ENCODE assay signal across 19 cellular contexts in genomic region chr4:97038146-97038516, GRCh38.
A peak's percentile ranks its signal among the peaks of the same experiment; 100 is the strongest.
DNase-seq lines count a peak whose midpoint lies in the region; ATAC-seq, FAIRE-seq and TF ChIP-seq lines count a peak whose summit lies in the region.
"Had no signal": no experiment of that assay in that cellular context is flagged by ENCODE, and none has a peak within 500 bp of the region (broad histone marks: within the 10 kb centered on the region; RNA-seq: fewer than 3 reads in every experiment).

No MANE protein-coding gene starts in this region.

- H2AK5ac ChIP-seq in H1 (ENCODE audit: low read depth, low read length), result no peak overlapping the region

- H3K9me3 Mint-ChIP-seq in neural progenitor cell, result peaks cover 2% of the 10 kb centered on the region

- no peak overlapping the region for H3K14ac ChIP-seq in H1 (ENCODE audit: insufficient read length)

- H2BK15ac ChIP-seq in H1 (ENCODE audit: low read length), result no peak overlapping the region

- H2BK12ac ChIP-seq in H1 (ENCODE audit: low read depth, low read length), result peak overlapping the region; percentile 30; the same call in 1 of the 2 replicates

- no peaks in the 10 kb centered on the region for H3K23me2 ChIP-seq in H1 (ENCODE audit: low read depth, low read length)

- no peak overlapping the region for H3K27ac Mint-ChIP-seq in neural progenitor cell
- H3K27ac Mint-ChIP-seq: CD8-positive, alpha-beta memory T cell had no signal

- H3K9ac ChIP-seq in HUES6 (ENCODE audit: low read length), result peak overlapping the region; percentile 57
- no peak overlapping the region; a peak in 1 of 7 replicates for H3K9ac ChIP-seq in H1 (replicated peaks in 1 of 4; ENCODE audit: extremely low read depth in 1 of 4, low read depth in 3 of 4, low read length in 3 of 4)
- no peak overlapping the region for H3K9ac ChIP-seq in neural progenitor cell
- no peak overlapping the region for H3K9ac ChIP-seq in SK-N-SH

- H4K5ac ChIP-seq in H1 (ENCODE audit: insufficient read length, low read depth, low read length), result no peak overlapping the region

- TF ChIP-seq RAD21 in H1 (IDR thresholded peaks at IDR 0.05 in 1 of 2, conservative IDR thresholded peaks at IDR 0.05 in 1 of 2; ENCODE audit: low read depth in 2 of 2, low read length in 2 of 2) (no peak), SK-N-SH (IDR thresholded peaks at IDR 0.05; ENCODE audit: low read length) (no peak)

- no peak overlapping the region for H3K4me3 Mint-ChIP-seq in neural progenitor cell
- H3K4me3 Mint-ChIP-seq: CD8-positive, alpha-beta memory T cell had no signal

- H3K4ac ChIP-seq in H1 (replicated peaks; ENCODE audit: insufficient read length, low read depth, low read length), result no peak overlapping the region

- H3K9me3 ChIP-seq in HUES6 (ENCODE audit: control insufficient read depth, insufficient read depth, low read depth, low read length) (no peaks in the 10 kb centered on the region), H1 (ENCODE audit: insufficient read depth in 2 of 2, low read depth in 1 of 2, low read length in 1 of 2) (no peaks in the 10 kb centered on the region; a peak in 1 of 4 replicates), neural progenitor cell (ENCODE audit: low read depth) (no peaks in the 10 kb centered on the region), SK-N-SH (no peaks in the 10 kb centered on the region)

- WGBS in H1 (ENCODE audit: extremely low coverage in 1 of 2, insufficient coverage in 1 of 2, insufficient read length in 1 of 2, insufficient replicate concordance in 2 of 2, low coverage in 1 of 2, low lambda C conversion rate in 2 of 2, missing lambda C conversion rate in 1 of 2), 2 experiments, result 89% methylated on average over 6 of the region's 9 CpGs; no CpG with 5 or more reads in 1 of the 2 experiments
- 55% methylated on average over 9 of the region's 9 CpGs for WGBS in SK-N-SH (ENCODE audit: low lambda C conversion rate)

- TF ChIP-seq EP300 in H1 (IDR thresholded peaks at IDR 0.05; ENCODE audit: borderline replicate concordance in 1 of 2, low read depth in 2 of 2, low read length in 2 of 2), result no peak
- no peak for TF ChIP-seq EP300 in SK-N-SH (IDR thresholded peaks at IDR 0.05; ENCODE audit: borderline replicate concordance in 1 of 2, low read depth in 1 of 2, low read length in 1 of 2)

- H4K8ac ChIP-seq in H1 (ENCODE audit: extremely low read depth, insufficient read depth, low read length), result peak overlapping the region; percentile 81; the same call in 1 of the 2 replicates

- no peak for TF ChIP-seq CTCF in H1 (IDR thresholded peaks at IDR 0.05; ENCODE audit: control extremely low read depth in 1 of 3, insufficient read depth in 1 of 3, low read depth in 1 of 3, low read length in 3 of 3)
- no peak for TF ChIP-seq CTCF in neural progenitor cell (IDR thresholded peaks at IDR 0.05)
- TF ChIP-seq CTCF in SK-N-SH (IDR thresholded peaks at IDR 0.05), result no peak

- H2BK120ac ChIP-seq in H1 (replicated peaks; ENCODE audit: low read depth, low read length), result no peak overlapping the region

- peaks cover 2% of the 10 kb centered on the region for H3K36me3 Mint-ChIP-seq in neural progenitor cell
- H3K36me3 Mint-ChIP-seq: CD8-positive, alpha-beta memory T cell had no signal

- no peaks in the 10 kb centered on the region for H4K20me1 ChIP-seq in H1 (replicated peaks in 1 of 2; ENCODE audit: control insufficient read depth in 1 of 2, insufficient read depth in 2 of 2, low read length in 2 of 2)
- no peaks in the 10 kb centered on the region for H4K20me1 ChIP-seq in neural progenitor cell (ENCODE audit: low read depth)
- no peaks in the 10 kb centered on the region for H4K20me1 ChIP-seq in SK-N-SH (ENCODE audit: insufficient read depth)

- H3K27ac ChIP-seq in HUES6 (ENCODE audit: low read depth, low read length), result peak overlapping the region; percentile 10; the same call in 1 of the 2 replicates
- H3K27ac ChIP-seq in H1 (ENCODE audit: low read depth, low read length), result no peak overlapping the region
- no peak overlapping the region for H3K27ac ChIP-seq in neural progenitor cell
- no peak overlapping the region for H3K27ac ChIP-seq in SK-N-SH (ENCODE audit: low read depth in 2 of 2, low read length in 1 of 2)
- H3K27ac ChIP-seq: HL-60 had no signal

- H3K36me3 ChIP-seq in HUES6 (ENCODE audit: control insufficient read depth, insufficient read depth, low read length), result no peaks in the 10 kb centered on the region
- no peaks in the 10 kb centered on the region for H3K36me3 ChIP-seq in H1 (ENCODE audit: control insufficient read depth in 2 of 4, insufficient read depth in 4 of 4, low read length in 3 of 4)
- H3K36me3 ChIP-seq in neural progenitor cell, result no peaks in the 10 kb centered on the region
- no peaks in the 10 kb centered on the region for H3K36me3 ChIP-seq in SK-N-SH (replicated peaks in 1 of 2; ENCODE audit: control insufficient read depth in 1 of 2, insufficient read depth in 2 of 2, low read length in 1 of 2)

- 0 out of 2 replicates have a peak overlapping the region, but pooled peaks have one; percentile 29 for H2BK20ac ChIP-seq in H1 (ENCODE audit: low read length)

- ATAC-seq in GM21576 (IDR thresholded peaks at IDR 0.05; ENCODE audit: unreplicated experiment), result no peak
- ATAC-seq: HCT116 had no signal

- H3K18ac ChIP-seq in H1 (ENCODE audit: extremely low read depth, low read length), result no peak overlapping the region

- H3K9me2 ChIP-seq in SK-N-SH, result no peaks in the 10 kb centered on the region

- peak overlapping the region; percentile 44 for H3K4me3 ChIP-seq in HUES6 (ENCODE audit: low read depth, low read length)
- H3K4me3 ChIP-seq in H1 (ENCODE audit: extremely low read depth in 1 of 4, insufficient read depth in 2 of 4, low read depth in 3 of 4, low read length in 4 of 4), result no peak overlapping the region
- no peak overlapping the region for H3K4me3 ChIP-seq in neural progenitor cell
- H3K4me3 ChIP-seq in SK-N-SH (ENCODE audit: low read depth in 2 of 2, low read length in 1 of 2), result no peak overlapping the region

- H3K27me3 Mint-ChIP-seq in neural progenitor cell (ENCODE audit: insufficient read depth, low read depth), result peaks cover 2% of the 10 kb centered on the region
- H3K27me3 Mint-ChIP-seq: CD8-positive, alpha-beta memory T cell had no signal

- H3K4me1 ChIP-seq in HUES6 (ENCODE audit: control insufficient read depth, insufficient read depth, low read length), result peaks cover 11% of the 10 kb centered on the region
- peaks cover 0 to 7% (median 0%) of the 10 kb centered on the region in 4 experiments; a peak in 2 of 7 replicates for H3K4me1 ChIP-seq in H1 (replicated peaks in 1 of 4; ENCODE audit: control insufficient read depth in 3 of 4, insufficient read depth in 4 of 4, low read length in 3 of 4)
- peaks cover 9% of the 10 kb centered on the region for H3K4me1 ChIP-seq in neural progenitor cell
- no peaks in the 10 kb centered on the region for H3K4me1 ChIP-seq in SK-N-SH (ENCODE audit: control insufficient read depth in 1 of 2, insufficient read depth in 2 of 2, low read depth in 1 of 2, low read length in 1 of 2)

- H2AFZ ChIP-seq in H1 (ENCODE audit: low read length) (peak overlapping the region; percentile 95), neural progenitor cell (replicated peaks) (peak overlapping the region; percentile 77), SK-N-SH (ENCODE audit: low read depth) (no peak overlapping the region)

- H3K79me1 ChIP-seq in H1 (ENCODE audit: low read depth, low read length), result no peaks in the 10 kb centered on the region

- no peak for DNase-seq in H1 (ENCODE audit: low read depth in 1 of 2, low spot score in 2 of 2)
- no peak for DNase-seq in neural progenitor cell (ENCODE audit: low spot score)
- no peak for DNase-seq in stimulated activated CD4-positive, alpha-beta T cell treated with anti-CD3 and anti-CD28 coated beads, Interleukin-4, amount 100 ng/mL, for 1 hour
- no peak for DNase-seq in dermis blood vessel endothelial cell
- no peak for DNase-seq in SK-N-SH
- DNase-seq: ACHN, C1 segment of cervical spinal cord, DMS79, KBM-7, MV-4-11, NCI-H1694 treated with DMSO at 0.1 percent for 48 hours, NCI-H774 had no signal

- H4K91ac ChIP-seq in H1 (replicated peaks; ENCODE audit: insufficient read length, low read length), result no peak overlapping the region

- H3K27me3 ChIP-seq in HUES6 (ENCODE audit: control insufficient read depth, insufficient read depth, low read length), result no peaks in the 10 kb centered on the region
- no peaks in the 10 kb centered on the region for H3K27me3 ChIP-seq in H1 (replicated peaks in 1 of 4; ENCODE audit: control insufficient read depth in 3 of 4, extremely low read depth in 1 of 4, insufficient read depth in 3 of 4, low read length in 3 of 4)
- no peaks in the 10 kb centered on the region for H3K27me3 ChIP-seq in neural progenitor cell
- no peaks in the 10 kb centered on the region for H3K27me3 ChIP-seq in SK-N-SH (ENCODE audit: insufficient read depth)

- CTCF ChIA-PET in H1 (lab: Charles Lee; ENCODE audit: partially characterized antibody), result no interaction called here
- CTCF ChIA-PET in SK-N-SH (lab: Yijun Ruan, JAX), result no interaction called here

- H3K4me2 ChIP-seq in H1 (ENCODE audit: insufficient read depth in 1 of 2, low read depth in 2 of 2, low read length in 2 of 2), result peak overlapping the region in 1 of 2 experiments; percentile 38; a peak in 2 of 4 replicates
- no peak overlapping the region for H3K4me2 ChIP-seq in neural progenitor cell
- no peak overlapping the region for H3K4me2 ChIP-seq in SK-N-SH

- no peaks in the 10 kb centered on the region for H3F3A ChIP-seq in neural progenitor cell (ENCODE audit: low read depth)
- no peaks in the 10 kb centered on the region for H3F3A ChIP-seq in SK-N-SH (replicated peaks; ENCODE audit: insufficient read depth)

- no peaks in the 10 kb centered on the region for H3K79me2 ChIP-seq in H1 (ENCODE audit: control insufficient read depth in 1 of 2, insufficient read depth in 2 of 2, low read length in 2 of 2)
- H3K79me2 ChIP-seq in neural progenitor cell (ENCODE audit: low read depth), result no peaks in the 10 kb centered on the region
- no peaks in the 10 kb centered on the region for H3K79me2 ChIP-seq in SK-N-SH (ENCODE audit: insufficient read depth)

- POLR2A ChIA-PET in H1 (lab: Charles Lee; ENCODE audit: partially characterized antibody) (interaction anchor here (0.8 to 1.2 kb wide), 3 partner anchors 9 to 17 kb away, joined by 3 read pairs; no protein-coding TSS in a partner anchor), SK-N-SH (lab: Yijun Ruan, JAX) (no interaction called here)

- no peak for FAIRE-seq in H1 (lab: Jason Lieb, UNC)
- FAIRE-seq: D721Med, HTR-8/SVneo had no signal

- H2BK5ac ChIP-seq in H1 (ENCODE audit: low read depth, low read length), result peak overlapping the region; percentile 10; the same call in 1 of the 2 replicates

- H3K4me1 Mint-ChIP-seq in neural progenitor cell, result peaks cover 14% of the 10 kb centered on the region
- H3K4me1 Mint-ChIP-seq: CD8-positive, alpha-beta memory T cell had no signal

- no peak for TF ChIP-seq POLR2A in H1 (IDR thresholded peaks at IDR 0.05; ENCODE audit: control extremely low read depth in 1 of 2, low read depth in 2 of 2, low read length in 2 of 2)

- no peak overlapping the region for H3K23ac ChIP-seq in H1 (ENCODE audit: insufficient read length)

- H3K56ac ChIP-seq in H1 (replicated peaks; ENCODE audit: insufficient read length, low read depth, low read length), result no peak overlapping the region

TF ChIP-seq in H1, 55 proteins besides CTCF, POLR2A, EP300 and RAD21 (continues in another document):
- no peak for TF ChIP-seq SP1 (IDR thresholded peaks at IDR 0.05; ENCODE audit: low read depth, low read length)

TF ChIP-seq in SK-N-SH, 30 proteins besides CTCF, POLR2A, EP300 and RAD21 (continues in another document):
- TF ChIP-seq FOXJ3 (CRISPR knock-in tag; IDR thresholded peaks at IDR 0.05) (no peak), GATA2 (CRISPR knock-in tag; IDR thresholded peaks at IDR 0.05) (no peak)
